8 cellular contexts compared by ENCODE assay signal in genomic region chr19:54102421-54103169, GRCh38. TPM values are rescaled to one million over a fixed set of nuclear protein-coding genes. Genes with fewer than 3 reads are reported as not detected.
DNase-seq lines count a peak whose midpoint lies in the region; ATAC-seq lines count a peak whose summit lies in the region.

NDUFA3 (plus strand) TSS chr19:54102855; CDS start chr19:54102879, 24 bp downstream.

- peaks cover 25% of the 10 kb centered on the region for H3K36me3 ChIP-seq in BLaER1

- H3K27ac Mint-ChIP-seq in activated CD4-positive, alpha-beta T cell treated with anti-CD3 and anti-CD28 coated beads, Interleukin-2, amount 10 ng/mL, durations not matched to agents 7 days and 5 days, result peak within 1 kb of the TSS; percentile 93

- H3K4me2 ChIP-seq in BLaER1, result peak within 1 kb of the TSS; percentile 96

- H3K4me3 Mint-ChIP-seq in activated CD4-positive, alpha-beta T cell treated with anti-CD3 and anti-CD28 coated beads, Interleukin-2, amount 10 ng/mL, durations not matched to agents 7 days and 5 days, result peak within 1 kb of the TSS; percentile 96

- no peaks in the 10 kb centered on the region for H3K9me3 ChIP-seq in BLaER1

- CTCF ChIA-PET in activated CD4-positive, alpha-beta T cell treated with anti-CD3 and anti-CD28 coated beads, Interleukin-2, amount 10 ng/mL, durations not matched to agents 7 days and 5 days (lab: Charles Lee), result interaction anchor here (0.9 kb wide), 1 partner anchor 13 kb away, joined by 3 read pairs; no protein-coding TSS in a partner anchor

- peak; percentile 97 for ATAC-seq in GM19328 (IDR thresholded peaks at IDR 0.05; ENCODE audit: unreplicated experiment)
- peak; percentile 92 for ATAC-seq in HG03520 (IDR thresholded peaks at IDR 0.05; ENCODE audit: unreplicated experiment)
- ATAC-seq in left colon, result peak; percentile 99

- peaks cover 26% of the 10 kb centered on the region for H3K4me1 Mint-ChIP-seq in activated CD4-positive, alpha-beta T cell treated with anti-CD3 and anti-CD28 coated beads, Interleukin-2, amount 10 ng/mL, durations not matched to agents 7 days and 5 days

- H3K4me3 ChIP-seq in BLaER1, result peak within 1 kb of the TSS; percentile 92

- H3K27ac ChIP-seq in BLaER1, result peak within 1 kb of the TSS; percentile 91

- no peaks in the 10 kb centered on the region for H3K9me3 Mint-ChIP-seq in activated CD4-positive, alpha-beta T cell treated with anti-CD3 and anti-CD28 coated beads, Interleukin-2, amount 10 ng/mL, durations not matched to agents 7 days and 5 days

- intact Hi-C loops in left colon (cut with DNase I, micrococcal nuclease), result no loop called here

- peaks cover 38% of the 10 kb centered on the region for H3K4me1 ChIP-seq in BLaER1

- H3K27me3 ChIP-seq in BLaER1, result peaks cover 11% of the 10 kb centered on the region; the same call in 1 of the 2 replicates

- H3K36me3 Mint-ChIP-seq in activated CD4-positive, alpha-beta T cell treated with anti-CD3 and anti-CD28 coated beads, Interleukin-2, amount 10 ng/mL, durations not matched to agents 7 days and 5 days (ENCODE audit: low read depth), result peaks cover 12% of the 10 kb centered on the region

- peaks cover 11% of the 10 kb centered on the region; the same call in 1 of the 2 replicates for H4K20me1 ChIP-seq in BLaER1

- H3K9ac ChIP-seq in BLaER1, result peak within 1 kb of the TSS; percentile 94

- peak; percentile 99 for DNase-seq in NCI-H69 (lab: John Stamatoyannopoulos, UW)
- DNase-seq in activated CD4-positive, alpha-beta T cell treated with anti-CD3 and anti-CD28 coated beads, Interleukin-2, amount 10 ng/mL, durations not matched to agents 7 days and 5 days, result peak; percentile 98
- peak; percentile 86 for DNase-seq in cortex of kidney (lab: John Stamatoyannopoulos, UW)
- peak; percentile 98 for DNase-seq in left colon
- DNase-seq in stimulated activated CD4-positive, alpha-beta T cell treated with anti-CD3 and anti-CD28 coated beads, Interleukin-1b, Interleukin-23, amount 100 ng/mL, for 48 hours, result peak; percentile 98

- no peaks in the 10 kb centered on the region for H3K27me3 Mint-ChIP-seq in activated CD4-positive, alpha-beta T cell treated with anti-CD3 and anti-CD28 coated beads, Interleukin-2, amount 10 ng/mL, durations not matched to agents 7 days and 5 days

- POLR2A ChIA-PET in activated CD4-positive, alpha-beta T cell treated with anti-CD3 and anti-CD28 coated beads, Interleukin-2, amount 10 ng/mL, durations not matched to agents 7 days and 5 days (lab: Charles Lee), result no interaction called here

RNA-seq across cellular contexts. Expression of gene NDUFA3, which starts in this region (rescaled TPM):
- total RNA-seq in activated CD4-positive, alpha-beta T cell treated with anti-CD3 and anti-CD28 coated beads, Interleukin-2, amount 10 ng/mL, durations not matched to agents 7 days and 5 days, result 100 to 1,000 TPM; 128 to 148 TPM
- total RNA-seq in left colon, result 100 to 1,000 TPM; 146 to 147 TPM

Comparison
In these comparisons a context has a peak if more than half of its experiments do, and no peak if none do; other contexts are left out.
1. Peak in every context shown above with its lines: DNase-seq, ATAC-seq, H3K4me3 ChIP-seq and H3K27ac ChIP-seq.